1 cellular context compared by ENCODE assay signal in the genomic region with DNA sequence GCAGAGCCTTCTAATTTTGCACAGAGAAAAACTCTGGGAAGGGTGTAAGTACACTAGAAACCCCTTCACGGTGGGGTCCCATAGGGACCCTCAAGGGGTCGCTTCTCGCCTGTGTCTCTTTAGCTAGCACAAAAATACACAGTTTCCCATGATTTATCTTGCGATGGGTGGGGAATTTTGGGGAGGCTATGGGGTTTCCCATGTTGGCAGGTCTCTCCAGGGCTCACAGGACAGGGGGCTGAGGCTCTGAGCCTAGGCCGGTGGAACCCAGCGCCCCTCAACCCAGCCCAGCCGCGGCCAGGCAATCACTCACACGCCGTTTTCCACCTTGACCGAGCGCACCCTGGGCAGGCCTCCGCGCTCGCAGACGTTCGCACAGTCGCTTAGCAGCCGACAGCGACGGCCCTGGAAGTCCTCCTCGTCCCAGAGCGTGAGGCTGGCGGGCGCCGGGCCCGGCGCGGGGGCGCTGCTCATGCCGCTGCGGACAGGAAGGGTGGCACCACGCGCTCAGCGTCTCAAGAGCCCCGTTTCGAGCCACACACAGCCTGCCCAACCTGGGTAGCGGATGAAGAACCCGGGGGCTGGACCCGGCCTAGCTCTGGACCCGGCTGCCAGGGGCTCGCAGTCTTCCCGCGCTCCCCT.
A peak's percentile ranks its signal among the peaks of the same experiment; 100 is the strongest.
TF ChIP-seq lines count a peak whose summit lies in the region.

No MANE protein-coding gene starts in this region.

TF ChIP-seq in H1, 55 proteins besides CTCF, POLR2A, EP300 and RAD21:
- TF ChIP-seq, protein P1, sequence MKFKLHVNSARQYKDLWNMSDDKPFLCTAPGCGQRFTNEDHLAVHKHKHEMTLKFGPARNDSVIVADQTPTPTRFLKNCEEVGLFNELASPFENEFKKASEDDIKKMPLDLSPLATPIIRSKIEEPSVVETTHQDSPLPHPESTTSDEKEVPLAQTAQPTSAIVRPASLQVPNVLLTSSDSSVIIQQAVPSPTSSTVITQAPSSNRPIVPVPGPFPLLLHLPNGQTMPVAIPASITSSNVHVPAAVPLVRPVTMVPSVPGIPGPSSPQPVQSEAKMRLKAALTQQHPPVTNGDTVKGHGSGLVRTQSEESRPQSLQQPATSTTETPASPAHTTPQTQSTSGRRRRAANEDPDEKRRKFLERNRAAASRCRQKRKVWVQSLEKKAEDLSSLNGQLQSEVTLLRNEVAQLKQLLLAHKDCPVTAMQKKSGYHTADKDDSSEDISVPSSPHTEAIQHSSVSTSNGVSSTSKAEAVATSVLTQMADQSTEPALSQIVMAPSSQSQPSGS (IDR thresholded peaks at IDR 0.05; ENCODE audit: low read length) = no peak
- TF ChIP-seq JUN (IDR thresholded peaks at IDR 0.05; ENCODE audit: low read depth, low read length) (no peak), CBX8 (IDR thresholded peaks at IDR 0.05; ENCODE audit: borderline replicate concordance, low read depth, low read length) (no peak), FOSL1 (IDR thresholded peaks at IDR 0.05; ENCODE audit: insufficient read depth, low read depth, low read length) (no peak), SRF (IDR thresholded peaks at IDR 0.05; ENCODE audit: low read depth, low read length) (no peak), NRF1 (IDR thresholded peaks at IDR 0.05; ENCODE audit: low read depth, low read length) (no peak), YY1 (IDR thresholded peaks at IDR 0.05; ENCODE audit: low read depth, low read length) (no peak), TBP (IDR thresholded peaks at IDR 0.05; ENCODE audit: low read depth, low read length) (no peak), SUZ12 (IDR thresholded peaks at IDR 0.05; ENCODE audit: low read length) (peak; percentile 94), SIRT6 (IDR thresholded peaks at IDR 0.05; ENCODE audit: low read length) (no peak), BCL11A (IDR thresholded peaks at IDR 0.05; ENCODE audit: low read depth in 2 of 2, low read length in 2 of 2) (no peak), CEBPB (IDR thresholded peaks at IDR 0.05; ENCODE audit: low read depth, low read length) (no peak), RFX5 (IDR thresholded peaks at IDR 0.05; ENCODE audit: borderline replicate concordance, low read depth, low read length) (no peak), RNF2 (IDR thresholded peaks at IDR 0.05; ENCODE audit: borderline replicate concordance, low read depth, low read length, missing control alignments, poor library complexity, severe bottlenecking) (peak; percentile 82), CHD2 (IDR thresholded peaks at IDR 0.05; ENCODE audit: low read length) (no peak), SP2 (IDR thresholded peaks at IDR 0.05; ENCODE audit: low read length) (no peak), ASH2L (IDR thresholded peaks at IDR 0.05; ENCODE audit: low read length) (no peak), CREB1 (IDR thresholded peaks at IDR 0.05) (no peak), NANOG (IDR thresholded peaks at IDR 0.05; ENCODE audit: insufficient read depth, low read depth, low read length, poor library complexity, severe bottlenecking) (no peak), KDM4A (IDR thresholded peaks at IDR 0.05; ENCODE audit: low read depth, low read length, severe bottlenecking) (no peak), EGR1 (IDR thresholded peaks at IDR 0.05; ENCODE audit: borderline replicate concordance, low read depth, low read length) (no peak), TAF7 (optimal IDR thresholded peaks at IDR 0.05; ENCODE audit: borderline replicate concordance, low read depth, low read length) (no peak), CBX5 (IDR thresholded peaks at IDR 0.05; ENCODE audit: low read depth, low read length) (no peak)
- TF ChIP-seq, protein P2, sequence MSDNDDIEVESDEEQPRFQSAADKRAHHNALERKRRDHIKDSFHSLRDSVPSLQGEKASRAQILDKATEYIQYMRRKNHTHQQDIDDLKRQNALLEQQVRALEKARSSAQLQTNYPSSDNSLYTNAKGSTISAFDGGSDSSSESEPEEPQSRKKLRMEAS (IDR thresholded peaks at IDR 0.05) = 0 out of 2 replicates have a peak, but pooled peaks have one; percentile 33
- TF ChIP-seq, protein P3, sequence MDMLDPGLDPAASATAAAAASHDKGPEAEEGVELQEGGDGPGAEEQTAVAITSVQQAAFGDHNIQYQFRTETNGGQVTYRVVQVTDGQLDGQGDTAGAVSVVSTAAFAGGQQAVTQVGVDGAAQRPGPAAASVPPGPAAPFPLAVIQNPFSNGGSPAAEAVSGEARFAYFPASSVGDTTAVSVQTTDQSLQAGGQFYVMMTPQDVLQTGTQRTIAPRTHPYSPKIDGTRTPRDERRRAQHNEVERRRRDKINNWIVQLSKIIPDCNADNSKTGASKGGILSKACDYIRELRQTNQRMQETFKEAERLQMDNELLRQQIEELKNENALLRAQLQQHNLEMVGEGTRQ (IDR thresholded peaks at IDR 0.05; ENCODE audit: low read length) = no peak
- TF ChIP-seq, protein P4, sequence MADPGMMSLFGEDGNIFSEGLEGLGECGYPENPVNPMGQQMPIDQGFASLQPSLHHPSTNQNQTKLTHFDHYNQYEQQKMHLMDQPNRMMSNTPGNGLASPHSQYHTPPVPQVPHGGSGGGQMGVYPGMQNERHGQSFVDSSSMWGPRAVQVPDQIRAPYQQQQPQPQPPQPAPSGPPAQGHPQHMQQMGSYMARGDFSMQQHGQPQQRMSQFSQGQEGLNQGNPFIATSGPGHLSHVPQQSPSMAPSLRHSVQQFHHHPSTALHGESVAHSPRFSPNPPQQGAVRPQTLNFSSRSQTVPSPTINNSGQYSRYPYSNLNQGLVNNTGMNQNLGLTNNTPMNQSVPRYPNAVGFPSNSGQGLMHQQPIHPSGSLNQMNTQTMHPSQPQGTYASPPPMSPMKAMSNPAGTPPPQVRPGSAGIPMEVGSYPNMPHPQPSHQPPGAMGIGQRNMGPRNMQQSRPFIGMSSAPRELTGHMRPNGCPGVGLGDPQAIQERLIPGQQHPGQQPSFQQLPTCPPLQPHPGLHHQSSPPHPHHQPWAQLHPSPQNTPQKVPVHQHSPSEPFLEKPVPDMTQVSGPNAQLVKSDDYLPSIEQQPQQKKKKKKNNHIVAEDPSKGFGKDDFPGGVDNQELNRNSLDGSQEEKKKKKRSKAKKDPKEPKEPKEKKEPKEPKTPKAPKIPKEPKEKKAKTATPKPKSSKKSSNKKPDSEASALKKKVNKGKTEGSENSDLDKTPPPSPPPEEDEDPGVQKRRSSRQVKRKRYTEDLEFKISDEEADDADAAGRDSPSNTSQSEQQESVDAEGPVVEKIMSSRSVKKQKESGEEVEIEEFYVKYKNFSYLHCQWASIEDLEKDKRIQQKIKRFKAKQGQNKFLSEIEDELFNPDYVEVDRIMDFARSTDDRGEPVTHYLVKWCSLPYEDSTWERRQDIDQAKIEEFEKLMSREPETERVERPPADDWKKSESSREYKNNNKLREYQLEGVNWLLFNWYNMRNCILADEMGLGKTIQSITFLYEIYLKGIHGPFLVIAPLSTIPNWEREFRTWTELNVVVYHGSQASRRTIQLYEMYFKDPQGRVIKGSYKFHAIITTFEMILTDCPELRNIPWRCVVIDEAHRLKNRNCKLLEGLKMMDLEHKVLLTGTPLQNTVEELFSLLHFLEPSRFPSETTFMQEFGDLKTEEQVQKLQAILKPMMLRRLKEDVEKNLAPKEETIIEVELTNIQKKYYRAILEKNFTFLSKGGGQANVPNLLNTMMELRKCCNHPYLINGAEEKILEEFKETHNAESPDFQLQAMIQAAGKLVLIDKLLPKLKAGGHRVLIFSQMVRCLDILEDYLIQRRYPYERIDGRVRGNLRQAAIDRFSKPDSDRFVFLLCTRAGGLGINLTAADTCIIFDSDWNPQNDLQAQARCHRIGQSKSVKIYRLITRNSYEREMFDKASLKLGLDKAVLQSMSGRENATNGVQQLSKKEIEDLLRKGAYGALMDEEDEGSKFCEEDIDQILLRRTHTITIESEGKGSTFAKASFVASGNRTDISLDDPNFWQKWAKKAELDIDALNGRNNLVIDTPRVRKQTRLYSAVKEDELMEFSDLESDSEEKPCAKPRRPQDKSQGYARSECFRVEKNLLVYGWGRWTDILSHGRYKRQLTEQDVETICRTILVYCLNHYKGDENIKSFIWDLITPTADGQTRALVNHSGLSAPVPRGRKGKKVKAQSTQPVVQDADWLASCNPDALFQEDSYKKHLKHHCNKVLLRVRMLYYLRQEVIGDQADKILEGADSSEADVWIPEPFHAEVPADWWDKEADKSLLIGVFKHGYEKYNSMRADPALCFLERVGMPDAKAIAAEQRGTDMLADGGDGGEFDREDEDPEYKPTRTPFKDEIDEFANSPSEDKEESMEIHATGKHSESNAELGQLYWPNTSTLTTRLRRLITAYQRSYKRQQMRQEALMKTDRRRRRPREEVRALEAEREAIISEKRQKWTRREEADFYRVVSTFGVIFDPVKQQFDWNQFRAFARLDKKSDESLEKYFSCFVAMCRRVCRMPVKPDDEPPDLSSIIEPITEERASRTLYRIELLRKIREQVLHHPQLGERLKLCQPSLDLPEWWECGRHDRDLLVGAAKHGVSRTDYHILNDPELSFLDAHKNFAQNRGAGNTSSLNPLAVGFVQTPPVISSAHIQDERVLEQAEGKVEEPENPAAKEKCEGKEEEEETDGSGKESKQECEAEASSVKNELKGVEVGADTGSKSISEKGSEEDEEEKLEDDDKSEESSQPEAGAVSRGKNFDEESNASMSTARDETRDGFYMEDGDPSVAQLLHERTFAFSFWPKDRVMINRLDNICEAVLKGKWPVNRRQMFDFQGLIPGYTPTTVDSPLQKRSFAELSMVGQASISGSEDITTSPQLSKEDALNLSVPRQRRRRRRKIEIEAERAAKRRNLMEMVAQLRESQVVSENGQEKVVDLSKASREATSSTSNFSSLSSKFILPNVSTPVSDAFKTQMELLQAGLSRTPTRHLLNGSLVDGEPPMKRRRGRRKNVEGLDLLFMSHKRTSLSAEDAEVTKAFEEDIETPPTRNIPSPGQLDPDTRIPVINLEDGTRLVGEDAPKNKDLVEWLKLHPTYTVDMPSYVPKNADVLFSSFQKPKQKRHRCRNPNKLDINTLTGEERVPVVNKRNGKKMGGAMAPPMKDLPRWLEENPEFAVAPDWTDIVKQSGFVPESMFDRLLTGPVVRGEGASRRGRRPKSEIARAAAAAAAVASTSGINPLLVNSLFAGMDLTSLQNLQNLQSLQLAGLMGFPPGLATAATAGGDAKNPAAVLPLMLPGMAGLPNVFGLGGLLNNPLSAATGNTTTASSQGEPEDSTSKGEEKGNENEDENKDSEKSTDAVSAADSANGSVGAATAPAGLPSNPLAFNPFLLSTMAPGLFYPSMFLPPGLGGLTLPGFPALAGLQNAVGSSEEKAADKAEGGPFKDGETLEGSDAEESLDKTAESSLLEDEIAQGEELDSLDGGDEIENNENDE (IDR thresholded peaks at IDR 0.05; ENCODE audit: insufficient replicate concordance, low read length) = no peak
